In the genomic region with DNA sequence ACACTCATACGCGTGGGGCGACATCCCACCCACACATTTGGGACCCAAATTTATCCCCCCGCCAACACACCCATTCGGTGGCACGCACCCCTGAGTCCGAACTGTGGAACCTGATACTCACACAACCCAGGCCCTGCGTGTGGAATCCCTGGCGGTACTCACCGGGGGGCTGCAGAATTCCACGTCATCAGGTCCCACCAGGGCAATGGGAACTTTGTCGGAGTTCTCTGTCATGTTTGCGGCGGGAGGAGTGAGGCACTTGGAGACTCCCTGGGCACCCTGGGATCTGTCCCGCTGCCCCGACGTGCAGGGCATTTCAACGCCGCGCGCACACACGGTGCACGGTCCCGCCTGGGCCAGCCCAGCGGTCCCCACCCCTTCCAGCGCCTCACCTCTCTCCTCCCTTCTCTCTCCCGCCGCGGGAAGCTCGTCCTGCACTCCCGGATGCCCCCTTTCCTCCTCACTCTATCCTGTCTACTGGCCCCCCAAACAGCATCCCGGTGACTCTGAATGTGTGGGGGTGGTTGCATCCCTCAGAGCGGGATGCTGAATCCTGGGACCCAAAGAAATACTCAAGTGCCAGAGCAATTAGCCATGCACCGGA, we compare ENCODE assay signal across 10 cellular contexts. TPM values are rescaled to one million over a fixed set of nuclear protein-coding genes. Genes with fewer than 3 reads are reported as not detected.
DNase-seq lines count a peak whose midpoint lies in the region; ATAC-seq and TF ChIP-seq lines count a peak whose summit lies in the region.
"Had no signal": no experiment of that assay in that cellular context is flagged by ENCODE, and none has a peak within 500 bp of the region (broad histone marks: within the 10 kb centered on the region; RNA-seq: fewer than 3 reads in every experiment).

A gene (minus strand): TSS at position 353 of the 604 bp plus-strand sequence. CDS start 119 bp downstream, at position 234.

- H3K9me3 ChIP-seq in cardiac muscle cell (ENCODE audit: low read depth) (no peaks in the 10 kb centered on the region), muscle layer of duodenum (ENCODE audit: control insufficient read depth in 1 of 2, low read length in 2 of 2) (no peaks in the 10 kb centered on the region), upper lobe of right lung (no peaks in the 10 kb centered on the region), mucosa of descending colon (no peaks in the 10 kb centered on the region)

- H3K27me3 ChIP-seq in cardiac muscle cell = peaks cover 56% of the 10 kb centered on the region
- peaks cover 29% of the 10 kb centered on the region for H3K27me3 ChIP-seq in muscle layer of duodenum (ENCODE audit: low read depth, low read length)
- peaks cover 43% of the 10 kb centered on the region for H3K27me3 ChIP-seq in upper lobe of right lung

- intact Hi-C loops in Right ventricle myocardium superior (cut with DNase I) (no loop called here), upper lobe of right lung (cut with DNase I) (no loop called here), mucosa of descending colon (cut with DNase I, micrococcal nuclease) (no loop called here)

- DNase-seq in cardiac muscle cell (ENCODE audit: low read depth in 1 of 2, low spot score in 1 of 2) = peak in 1 of 2 donors; percentile 5
- DNase-seq in Right ventricle myocardium superior = no peak
- peak; percentile 51 for DNase-seq in ecto neural progenitor cell (ENCODE audit: low spot score)
- no peak for DNase-seq in upper lobe of right lung
- DNase-seq in MV-4-11 (lab: John Stamatoyannopoulos, UW) = no peak
- no peak for DNase-seq in mucosa of descending colon
- DNase-seq: foreskin melanocyte, PC-3 had no signal

- H3K36me3 ChIP-seq in cardiac muscle cell (no peaks in the 10 kb centered on the region), muscle layer of duodenum (ENCODE audit: control insufficient read depth in 1 of 2, insufficient read depth in 2 of 2, low read length in 2 of 2) (no peaks in the 10 kb centered on the region), upper lobe of right lung (no peaks in the 10 kb centered on the region), mucosa of descending colon (ENCODE audit: low read depth) (no peaks in the 10 kb centered on the region)

- TF ChIP-seq CTCF in cardiac muscle cell (IDR thresholded peaks at IDR 0.05; ENCODE audit: low read depth, low read length) (no peak), upper lobe of right lung (IDR thresholded peaks at IDR 0.05) (no peak), mucosa of descending colon (IDR thresholded peaks at IDR 0.05) (no peak)

- H3K4me3 ChIP-seq in cardiac muscle cell = peak within 1 kb of the TSS; percentile 41
- H3K4me3 ChIP-seq in muscle layer of duodenum (ENCODE audit: low read depth in 1 of 2, low read length in 2 of 2) = peak within 1 kb of the TSS; percentile 16 to 68
- peak within 1 kb of the TSS; percentile 40 for H3K4me3 ChIP-seq in upper lobe of right lung
- H3K4me3 ChIP-seq in mucosa of descending colon = no peak within 1 kb of the TSS

- H3K4me1 ChIP-seq in cardiac muscle cell (ENCODE audit: low read depth) = peaks cover 3% of the 10 kb centered on the region
- H3K4me1 ChIP-seq in muscle layer of duodenum (ENCODE audit: control insufficient read depth in 1 of 2, insufficient read depth in 2 of 2, low read length in 2 of 2) = peaks cover 0 to 16% of the 10 kb centered on the region in 2 donors
- H3K4me1 ChIP-seq in upper lobe of right lung = peaks cover 11% of the 10 kb centered on the region
- no peaks in the 10 kb centered on the region for H3K4me1 ChIP-seq in mucosa of descending colon (ENCODE audit: low read depth)

- ATAC-seq in Right ventricle myocardium superior (ENCODE audit: poor library complexity) = no peak
- ATAC-seq in upper lobe of right lung = peak; percentile 34
- ATAC-seq in HG02798 (IDR thresholded peaks at IDR 0.05; ENCODE audit: poor library complexity, unreplicated experiment) = no peak
- ATAC-seq in mucosa of descending colon = no peak
- ATAC-seq: PC-3 had no signal

- H3K27ac ChIP-seq in cardiac muscle cell (no peak within 1 kb of the TSS), muscle layer of duodenum (ENCODE audit: low read length) (no peak within 1 kb of the TSS), upper lobe of right lung (no peak within 1 kb of the TSS)

RNA-seq across cellular contexts. Expression of the gene that starts here (rescaled TPM):
- total RNA-seq in cardiac muscle cell (0.15 TPM in 1 of 2 replicates, not detected in the other), Right ventricle myocardium superior (not detected), upper lobe of right lung (not detected), mucosa of descending colon (under 1 TPM in 1 of 3 donors, not detected in 2; 0.26 TPM)
- polyA plus RNA-seq in cardiac muscle cell = 0.16 and 0.24 TPM in 2 replicates
- total RNA-seq: PC-3 had no signal

Comparison
In these comparisons a context has a peak if more than half of its experiments do, and no peak if none do; other contexts are left out.
1. Peak in ATAC-seq and H3K4me3 ChIP-seq in upper lobe of right lung; RNA of the gene not detected or under 1 TPM.